In genomic region chr1:151282883-151283725, GRCh38 we compare ENCODE assay signal across 1 cellular context.
TF ChIP-seq lines count a peak whose summit lies in the region.

No MANE protein-coding gene starts in this region.

TF ChIP-seq in WTC11, 78 proteins besides CTCF, POLR2A, EP300 and RAD21 (continued from another document):
- no peak for TF ChIP-seq CDX4 (CRISPR knock-in tag; IDR thresholded peaks at IDR 0.05; ENCODE audit: borderline replicate concordance)
- no peak for TF ChIP-seq ATF1 (CRISPR knock-in tag; IDR thresholded peaks at IDR 0.05)
- TF ChIP-seq ZNF263 (CRISPR knock-in tag; IDR thresholded peaks at IDR 0.05; ENCODE audit: low read depth), result peak; percentile 11; the same call in 1 of the 2 replicates
TF ChIP-seq in WTC11: peak in this region for 5.
